24 cellular contexts compared by ENCODE assay signal in genomic region chrX:130649738-130650137, GRCh38.
A peak's percentile ranks its signal among the peaks of the same experiment; 100 is the strongest.
DNase-seq lines count a peak whose midpoint lies in the region; ATAC-seq and TF ChIP-seq lines count a peak whose summit lies in the region.
"Had no signal": no experiment of that assay in that cellular context is flagged by ENCODE, and none has a peak within 500 bp of the region (broad histone marks: within the 10 kb centered on the region; RNA-seq: fewer than 3 reads in every experiment).

No MANE protein-coding gene starts in this region.

- H2AFZ ChIP-seq in SK-N-SH (ENCODE audit: low read depth) (no peak overlapping the region), GM23338 (no peak overlapping the region)

- H4K20me1 ChIP-seq in SK-N-SH (ENCODE audit: insufficient read depth) (no peaks in the 10 kb centered on the region), GM23338 (replicated peaks; ENCODE audit: insufficient read depth) (no peaks in the 10 kb centered on the region)

- no peak overlapping the region for H3K9ac ChIP-seq in SK-N-SH
- H3K9ac ChIP-seq: BLaER1 had no signal

- no peak overlapping the region for H3K27ac Mint-ChIP-seq in GM23338
- H3K27ac Mint-ChIP-seq: CD14-positive monocyte; CD4-positive, alpha-beta memory T cell; CD4-positive, CD25-positive, alpha-beta regulatory T cell had no signal

- H3K27ac ChIP-seq in SK-N-SH (ENCODE audit: low read depth in 2 of 2, low read length in 1 of 2) (no peak overlapping the region), GM23338 (ENCODE audit: low read depth) (no peak overlapping the region)
- H3K27ac ChIP-seq: 22Rv1, BLaER1 had no signal

- TF ChIP-seq EP300 in SK-N-SH (IDR thresholded peaks at IDR 0.05; ENCODE audit: borderline replicate concordance in 1 of 2, low read depth in 1 of 2, low read length in 1 of 2): no peak
- TF ChIP-seq EP300 in Ishikawa (IDR thresholded peaks at IDR 0.05; ENCODE audit: borderline replicate concordance): no peak

- H3F3A ChIP-seq in SK-N-SH (replicated peaks; ENCODE audit: insufficient read depth) (no peaks in the 10 kb centered on the region), GM23338 (replicated peaks; ENCODE audit: low read depth) (no peaks in the 10 kb centered on the region)

- no peak for ATAC-seq in SK-N-SH treated with all-trans-retinoic acid at 6 μM for 48 hours
- no peak for ATAC-seq in GM23338
- ATAC-seq in GM19023 (IDR thresholded peaks at IDR 0.05; ENCODE audit: unreplicated experiment): no peak
- ATAC-seq: GM12878 had no signal

- POLR2A ChIA-PET in SK-N-SH (lab: Yijun Ruan, JAX): no interaction called here

- H3K79me2 ChIP-seq in SK-N-SH (ENCODE audit: insufficient read depth) (no peaks in the 10 kb centered on the region), GM23338 (replicated peaks; ENCODE audit: insufficient read depth) (no peaks in the 10 kb centered on the region)

- H3K36me3 Mint-ChIP-seq in GM23338 (ENCODE audit: low read depth): no peaks in the 10 kb centered on the region

- no peaks in the 10 kb centered on the region for H3K9me3 Mint-ChIP-seq in GM23338
- H3K9me3 Mint-ChIP-seq: CD4-positive, alpha-beta memory T cell; CD4-positive, CD25-positive, alpha-beta regulatory T cell; CD8-positive, alpha-beta memory T cell had no signal

- H3K27me3 ChIP-seq in SK-N-SH (ENCODE audit: insufficient read depth): no peaks in the 10 kb centered on the region
- H3K27me3 ChIP-seq in GM23338 (ENCODE audit: insufficient read depth): no peaks in the 10 kb centered on the region
- H3K27me3 ChIP-seq: BE2C had no signal

- H3K4me1 ChIP-seq in SK-N-SH (ENCODE audit: control insufficient read depth in 1 of 2, insufficient read depth in 2 of 2, low read depth in 1 of 2, low read length in 1 of 2): peaks cover 0 to under 1% of the 10 kb centered on the region in 2 experiments; a peak in 1 of 4 replicates
- no peaks in the 10 kb centered on the region for H3K4me1 ChIP-seq in GM23338 (ENCODE audit: insufficient read depth)
- H3K4me1 ChIP-seq: BLaER1 had no signal

- H3K36me3 ChIP-seq in SK-N-SH (replicated peaks in 1 of 2; ENCODE audit: control insufficient read depth in 1 of 2, insufficient read depth in 2 of 2, low read length in 1 of 2): no peaks in the 10 kb centered on the region
- no peaks in the 10 kb centered on the region for H3K36me3 ChIP-seq in GM23338 (ENCODE audit: insufficient read depth)
- H3K36me3 ChIP-seq: BE2C had no signal

- TF ChIP-seq RAD21 in SK-N-SH (IDR thresholded peaks at IDR 0.05; ENCODE audit: low read length): no peak
- no peak for TF ChIP-seq RAD21 in Ishikawa (IDR thresholded peaks at IDR 0.05; ENCODE audit: low read depth)

- TF ChIP-seq CTCF in SK-N-SH (IDR thresholded peaks at IDR 0.05) (no peak), GM23338 (conservative IDR thresholded peaks at IDR 0.05; ENCODE audit: low read depth in 2 of 2) (no peak)

- DNase-seq in SK-N-SH (no peak), GM23338 (ENCODE audit: low spot score) (no peak), MV-4-11 (lab: John Stamatoyannopoulos, UW) (no peak)
- DNase-seq: ACHN; BE2C; C1 segment of cervical spinal cord; CD4-positive, alpha-beta memory T cell; CD4-positive, CD25-positive, alpha-beta regulatory T cell; CD8-positive, alpha-beta memory T cell; COR-L47; DMS 273 treated with DMSO at 0.1 percent for 48 hours; DMS153; DMS53; DMS79; DND-41; EL; GDM1 had no signal

- H3K9me3 ChIP-seq in SK-N-SH: no peaks in the 10 kb centered on the region
- H3K9me3 ChIP-seq: BE2C, BLaER1 had no signal

- H3K27me3 Mint-ChIP-seq in GM23338 (ENCODE audit: insufficient read depth, low read depth, poor library complexity): no peaks in the 10 kb centered on the region
- H3K27me3 Mint-ChIP-seq: CD4-positive, alpha-beta memory T cell; CD4-positive, CD25-positive, alpha-beta regulatory T cell had no signal

- H3K4me3 ChIP-seq in SK-N-SH (ENCODE audit: low read depth in 2 of 2, low read length in 1 of 2) (no peak overlapping the region), GM23338 (no peak overlapping the region)
- H3K4me3 ChIP-seq: BLaER1, GM12878 had no signal

- H3K9me2 ChIP-seq in SK-N-SH (no peaks in the 10 kb centered on the region), GM23338 (ENCODE audit: insufficient read depth) (no peaks in the 10 kb centered on the region)

- H3K4me1 Mint-ChIP-seq in GM23338: no peaks in the 10 kb centered on the region
- H3K4me1 Mint-ChIP-seq: CD14-positive monocyte; CD4-positive, alpha-beta memory T cell; CD4-positive, CD25-positive, alpha-beta regulatory T cell; CD8-positive, alpha-beta memory T cell had no signal

- H3K4me3 Mint-ChIP-seq in GM23338: no peak overlapping the region
- H3K4me3 Mint-ChIP-seq: CD14-positive monocyte; CD4-positive, alpha-beta memory T cell; CD4-positive, CD25-positive, alpha-beta regulatory T cell; CD8-positive, alpha-beta memory T cell had no signal

- CTCF ChIA-PET in SK-N-SH (lab: Yijun Ruan, JAX): no interaction called here

- H3K4me2 ChIP-seq in SK-N-SH (no peak overlapping the region), GM23338 (no peak overlapping the region)
- H3K4me2 ChIP-seq: BLaER1 had no signal

TF ChIP-seq in SK-N-SH, 30 proteins besides CTCF, POLR2A, EP300 and RAD21 (continues in another document):
- TF ChIP-seq FOSL2 (IDR thresholded peaks at IDR 0.05; ENCODE audit: borderline replicate concordance, low read depth) (no peak), SIN3A (IDR thresholded peaks at IDR 0.05; ENCODE audit: borderline replicate concordance, low read depth, low read length) (no peak)

TF ChIP-seq in SK-N-SH treated with all-trans-retinoic acid at 6 μM for 48 hours, 23 proteins besides CTCF, POLR2A, EP300 and RAD21 (continues in another document):
- TF ChIP-seq TSHZ2 (CRISPR knock-in tag; IDR thresholded peaks at IDR 0.05): no peak

TF ChIP-seq in GM23338, 12 proteins besides CTCF, POLR2A, EP300 and RAD21 (continues in another document):
- TF ChIP-seq REST (IDR thresholded peaks at IDR 0.05; ENCODE audit: unreplicated experiment): peak; percentile 34

TF ChIP-seq in Ishikawa, 13 proteins besides CTCF, POLR2A, EP300 and RAD21:
- TF ChIP-seq REST (IDR thresholded peaks at IDR 0.05; ENCODE audit: low read depth) (peak; percentile 55; the same call in 1 of the 2 replicates), EGR1 (IDR thresholded peaks at IDR 0.05) (no peak), FOXM1 (IDR thresholded peaks at IDR 0.05; ENCODE audit: borderline replicate concordance, low read depth) (no peak), CREB1 (IDR thresholded peaks at IDR 0.05; ENCODE audit: low read depth) (no peak)
